Comparison of ENCODE assay signal across 36 cellular contexts in the genomic region with DNA sequence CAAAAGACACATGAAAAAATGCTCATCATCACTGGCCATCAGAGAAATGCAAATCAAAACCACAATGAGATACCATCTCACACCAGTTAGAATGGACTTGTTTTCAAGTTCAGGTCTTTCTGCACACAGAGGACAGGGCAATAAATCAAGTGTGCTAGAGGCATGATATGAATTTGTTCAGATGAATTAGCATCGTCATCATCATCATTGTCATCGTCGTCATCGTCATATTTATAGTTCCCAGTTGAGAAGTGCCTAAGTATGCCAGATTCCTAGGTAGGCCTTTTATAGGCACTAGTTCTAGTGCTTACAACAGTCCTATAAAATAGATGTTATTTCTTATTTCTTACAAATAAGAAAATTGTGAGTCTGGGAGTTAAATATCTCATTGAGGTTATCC. TPM values are rescaled to one million over a fixed set of nuclear protein-coding genes. Genes with fewer than 3 reads are reported as not detected.
"Had no signal": no experiment of that assay in that cellular context is flagged by ENCODE, and none has a peak within 500 bp of the region (broad histone marks: within the 10 kb centered on the region; RNA-seq: fewer than 3 reads in every experiment).

No MANE protein-coding gene starts in this region.

- H3K27ac ChIP-seq: adrenal gland, ascending aorta, body of pancreas, brain microvascular endothelial cell, breast epithelium, cardiac muscle cell had no signal

- H3K36me3 ChIP-seq: adrenal gland, ascending aorta, brain microvascular endothelial cell, breast epithelium, cardiac muscle cell had no signal

- H3K4me3 ChIP-seq: adrenal gland, ascending aorta, body of pancreas, breast epithelium, cardiac muscle cell had no signal

- H3K4me1 ChIP-seq: adrenal gland, ascending aorta, body of pancreas, breast epithelium had no signal

- FAIRE-seq: astrocyte, bronchial epithelial cell had no signal

- H3K27me3 ChIP-seq: adrenal gland, ascending aorta, body of pancreas, brain microvascular endothelial cell, breast epithelium had no signal

- ATAC-seq: activated naive CD4-positive, alpha-beta T cell treated with anti-CD3 and anti-CD28 coated beads, Interleukin-2, amount 50 U/mL, for 72 hours; activated naive CD8-positive, alpha-beta T cell treated with anti-CD3 and anti-CD28 coated beads, Interleukin-2, amount 50 U/mL, for 24 hours; activated T-cell treated with anti-CD3 and anti-CD28 coated beads, Interleukin-2, amount 50 U/mL, for 4 hours; activated T-cell treated with anti-CD3 and anti-CD28 coated beads, Interleukin-2, amount 50 U/mL, for 72 hours; activated T-helper 17 cell treated with anti-CD3 and anti-CD28 coated beads, Interleukin-2, amount 50 U/mL, for 72 hours; body of pancreas had no signal

- H3K9me3 ChIP-seq: adrenal gland, ascending aorta, body of pancreas, breast epithelium had no signal

- DNase-seq: activated effector memory CD4-positive, alpha-beta T cell treated with anti-CD3 and anti-CD28 coated beads, Interleukin-2, amount 50 U/mL, for 16 hours; activated effector memory CD4-positive, alpha-beta T cell treated with Interleukin-2 at 50 U/mL for 16 hours; activated gamma-delta T cell; activated gamma-delta T cell treated with Interleukin-2 at 50 U/mL for 16 hours; activated naive CD4-positive, alpha-beta T cell; activated naive CD4-positive, alpha-beta T cell treated with anti-CD3 and anti-CD28 coated beads for 36 hours; activated naive CD4-positive, alpha-beta T cell treated with anti-CD3 and anti-CD28 coated beads, Interleukin-2, amount 10 ng/mL, durations not matched to agents 7 days and 5 days; activated naive CD4-positive, alpha-beta T cell treated with anti-CD3 and anti-CD28 coated beads, Interleukin-2, amount 50 U/mL, for 16 hours; activated naive CD4-positive, alpha-beta T cell treated with Interleukin-2 at 50 U/mL for 16 hours; activated naive CD8-positive, alpha-beta T cell treated with anti-CD3 and anti-CD28 coated beads for 36 hours; activated naive CD8-positive, alpha-beta T cell treated with anti-CD3 and anti-CD28 coated beads, Interleukin-2, amount 10 ng/mL, durations not matched to agents 7 days and 5 days; activated naive CD8-positive, alpha-beta T cell treated with anti-CD3 and anti-CD28 coated beads, Interleukin-2, amount 50 U/mL, for 24 hours; activated T-cell treated with anti-CD3 and anti-CD28 coated beads, Interleukin-2, amount 50 U/mL, for 1 hour; activated T-cell treated with anti-CD3 and anti-CD28 coated beads, Interleukin-2, amount 50 U/mL, for 24 hours; activated T-cell treated with anti-CD3 and anti-CD28 coated beads, Interleukin-2, amount 50 U/mL, for 4 hours; activated T-cell treated with anti-CD3 and anti-CD28 coated beads, Interleukin-2, amount 50 U/mL, for 48 hours; activated T-cell treated with anti-CD3 and anti-CD28 coated beads, Interleukin-2, amount 50 U/mL, for 72 hours; adrenal gland; amniotic stem cell; amygdala; anterior cingulate cortex; aorta; body of pancreas; brain microvascular endothelial cell; caudate nucleus; central memory CD4-positive, alpha-beta T cell; cerebellar nuclear complex had no signal

RNA-seq across cellular contexts. Expression of a gene that starts 34.7 kb away (rescaled TPM):
- total RNA-seq: activated naive CD4-positive, alpha-beta T cell treated with anti-CD3 and anti-CD28 coated beads for 36 hours; activated naive CD4-positive, alpha-beta T cell treated with anti-CD3 and anti-CD28 coated beads, Interleukin-2, amount 50 U/mL, for 72 hours; activated naive CD8-positive, alpha-beta T cell treated with anti-CD3 and anti-CD28 coated beads for 36 hours; activated naive CD8-positive, alpha-beta T cell treated with anti-CD3 and anti-CD28 coated beads, Interleukin-2, amount 10 ng/mL, durations not matched to agents 7 days and 5 days; activated T-cell treated with anti-CD3 and anti-CD28 coated beads, Interleukin-2, amount 50 U/mL, for 72 hours; activated T-helper 1 cell treated with anti-CD3 and anti-CD28 coated beads, Interleukin-12 subunit alpha, Interleukin-12 subunit beta, Interleukin-2, Interleukin-4 antibody, amounts not matched to agents 30 ng/mL and 10 ng/mL and 1 ng/mL, durations not matched to agents 14 hours and 24 hours and 36 hours; activated T-helper 17 cell treated with anti-CD3 and anti-CD28 coated beads, Interleukin-2, amount 50 U/mL, for 72 hours; activated T-helper 2 cell treated with anti-CD3 and anti-CD28 coated beads, Interferon-gamma antibody, Interleukin-2, Interleukin-4, amounts not matched to agents 10 μg/mL and 5 μg/mL and 100 μg/mL, durations not matched to agents 14 hours and 24 hours and 36 hours; ascending aorta had no signal
